ENCODE assay signal across 10 cellular contexts in genomic region chr9:70392189-70392588, GRCh38. TPM values are rescaled to one million over a fixed set of nuclear protein-coding genes. Genes with fewer than 3 reads are reported as not detected.
DNase-seq lines count a peak whose midpoint lies in the region; ATAC-seq and TF ChIP-seq lines count a peak whose summit lies in the region.
"Had no signal": no experiment of that assay in that cellular context is flagged by ENCODE, and none has a peak within 500 bp of the region (broad histone marks: within the 10 kb centered on the region; RNA-seq: fewer than 3 reads in every experiment).

No MANE protein-coding gene starts in this region.

- no peaks in the 10 kb centered on the region for H4K20me1 ChIP-seq in DOHH2 (ENCODE audit: control insufficient read depth, insufficient read depth, low read depth, low read length)
- no peaks in the 10 kb centered on the region for H4K20me1 ChIP-seq in Karpas-422 (ENCODE audit: insufficient read depth, low read depth, low read length)

- H3K4me2 ChIP-seq in DOHH2 (ENCODE audit: low read length) = no peak overlapping the region
- H3K4me2 ChIP-seq in Karpas-422 (ENCODE audit: low read depth, low read length, poor library complexity, severe bottlenecking) = no peak overlapping the region

- H3K9me2 ChIP-seq in DOHH2 (replicated peaks; ENCODE audit: control insufficient read depth, low read length) (no peaks in the 10 kb centered on the region), Karpas-422 (replicated peaks; ENCODE audit: insufficient read depth, low read length) (no peaks in the 10 kb centered on the region)

- H2AFZ ChIP-seq in Karpas-422 (ENCODE audit: low read length) = no peak overlapping the region

- no peak for ATAC-seq in body of pancreas
- peak; percentile 49 to 66 for ATAC-seq in naive thymus-derived CD8-positive, alpha-beta T cell
- no peak for ATAC-seq in HG02571 (IDR thresholded peaks at IDR 0.05; ENCODE audit: unreplicated experiment)

- no peak overlapping the region for H3K4me3 ChIP-seq in DOHH2 (ENCODE audit: low read length)
- no peak overlapping the region for H3K4me3 ChIP-seq in Karpas-422 (ENCODE audit: low read length)
- no peak overlapping the region for H3K4me3 ChIP-seq in body of pancreas

- POLR2A ChIA-PET in naive thymus-derived CD8-positive, alpha-beta T cell (lab: Charles Lee) = interaction anchor here (1.8 to 4.3 kb wide), 4 partner anchors 20 to 30 kb away, joined by 12 to 51 read pairs (median 21); partner anchors contain the start of gene KLF9

- no peak overlapping the region for H3K9ac ChIP-seq in Karpas-422 (ENCODE audit: low read length)

- intact Hi-C loops in body of pancreas (cut with DNase I) = loop anchor here (10.0 kb wide), 2 partner anchors 67 to 203 kb away; no protein-coding TSS in a partner anchor

- H3K27ac ChIP-seq in DOHH2 (ENCODE audit: low read depth, low read length) = no peak overlapping the region
- no peak overlapping the region for H3K27ac ChIP-seq in Karpas-422 (ENCODE audit: low read length)
- no peak overlapping the region for H3K27ac ChIP-seq in body of pancreas

- TF ChIP-seq POLR2A in body of pancreas (IDR thresholded peaks at IDR 0.05) = no peak

- no peaks in the 10 kb centered on the region for H3K27me3 Mint-ChIP-seq in naive thymus-derived CD8-positive, alpha-beta T cell

- H3K36me3 ChIP-seq in DOHH2 (ENCODE audit: control insufficient read depth, low read length) (no peaks in the 10 kb centered on the region), Karpas-422 (ENCODE audit: insufficient read depth, low read length) (no peaks in the 10 kb centered on the region), body of pancreas (replicated peaks in 1 of 2; ENCODE audit: insufficient read depth in 1 of 2, low read depth in 2 of 2) (no peaks in the 10 kb centered on the region)

- H3K79me2 ChIP-seq in DOHH2 (ENCODE audit: control insufficient read depth, low read length) (no peaks in the 10 kb centered on the region), Karpas-422 (ENCODE audit: low read length) (no peaks in the 10 kb centered on the region)

- peaks cover 4% of the 10 kb centered on the region for H3K4me1 ChIP-seq in DOHH2 (ENCODE audit: control insufficient read depth, low read length)
- no peaks in the 10 kb centered on the region for H3K4me1 ChIP-seq in Karpas-422 (ENCODE audit: low read length)
- H3K4me1 ChIP-seq in body of pancreas = peaks cover 64% of the 10 kb centered on the region

- H3K36me3 Mint-ChIP-seq in naive thymus-derived CD8-positive, alpha-beta T cell = peaks cover 0 to 15% (median 6%) of the 10 kb centered on the region in 3 donors

- DNase-seq in Karpas-422 = peak; percentile 62
- no peak for DNase-seq in body of pancreas
- no peak for DNase-seq in naive thymus-derived CD8-positive, alpha-beta T cell
- DNase-seq in GM20000 (ENCODE audit: low spot score) = no peak
- no peak for DNase-seq in NOMO-1 (lab: John Stamatoyannopoulos, UW; ENCODE audit: unreplicated experiment in 2 of 2)
- no peak for DNase-seq in germinal center (ENCODE audit: low spot score)
- DNase-seq: NCI-H774, trophoblast cell had no signal

- H3K9me3 Mint-ChIP-seq in naive thymus-derived CD8-positive, alpha-beta T cell = no peaks in the 10 kb centered on the region

- peak overlapping the region in 8 of 10 donors; percentile 32 to 79 (median 60) for H3K27ac Mint-ChIP-seq in naive thymus-derived CD8-positive, alpha-beta T cell

- no peaks in the 10 kb centered on the region for H3F3A ChIP-seq in DOHH2 (ENCODE audit: control insufficient read depth, insufficient read depth)

- peak overlapping the region in 7 of 10 donors; percentile 15 to 79 (median 51) for H3K4me3 Mint-ChIP-seq in naive thymus-derived CD8-positive, alpha-beta T cell

- 83 to 92% methylated on average over 2 of the region's 2 CpGs for WGBS in body of pancreas, 2 donors

- H3K27me3 ChIP-seq in DOHH2 (ENCODE audit: control insufficient read depth, low read length) (peaks cover 9% of the 10 kb centered on the region), Karpas-422 (ENCODE audit: low read length) (no peaks in the 10 kb centered on the region), body of pancreas (no peaks in the 10 kb centered on the region)

- peaks cover 46 to 90% (median 85%) of the 10 kb centered on the region in 4 donors for H3K4me1 Mint-ChIP-seq in naive thymus-derived CD8-positive, alpha-beta T cell

- H3K9me3 ChIP-seq in DOHH2 (ENCODE audit: control insufficient read depth, insufficient read depth, low read length) = no peaks in the 10 kb centered on the region
- no peaks in the 10 kb centered on the region for H3K9me3 ChIP-seq in Karpas-422 (ENCODE audit: low read length)
- no peaks in the 10 kb centered on the region for H3K9me3 ChIP-seq in body of pancreas

- TF ChIP-seq CTCF in DOHH2 (IDR thresholded peaks at IDR 0.05; ENCODE audit: low read depth, low read length, poor library complexity, severe bottlenecking) (peak; percentile 46), body of pancreas (IDR thresholded peaks at IDR 0.05) (peak in 5 of 7 experiments; percentile 8 to 25 (median 13)), GM20000 (IDR thresholded peaks at IDR 0.05; ENCODE audit: extremely low read depth, missing control alignments) (no peak)

RNA-seq across cellular contexts. Expression of gene KLF9, which starts 22.3 kb away (rescaled TPM):
- total RNA-seq in Karpas-422 (2014; rRNA removed; shearing (Covaris generic); ENCODE audit: low replicate concordance) = 0.04 TPM in 1 of 2 replicates, not detected in the other
- 10 to 100 TPM; 38.1 to 63.6 TPM for total RNA-seq in body of pancreas
- total RNA-seq in naive thymus-derived CD8-positive, alpha-beta T cell = 10 to 100 TPM; 29.6 TPM
- 1 to 10 TPM; 2.6 to 4.0 (median 3.2) TPM for polyA plus RNA-seq in naive thymus-derived CD8-positive, alpha-beta T cell

Comparison
In these comparisons a context has a peak if more than half of its experiments do, and no peak if none do; other contexts are left out.
1. ATAC-seq: peak in naive thymus-derived CD8-positive, alpha-beta T cell (2 of 2); none in body of pancreas (single experiment) and HG02571 (single experiment).
2. RNA of gene KLF9, which starts 22.3 kb away (total RNA-seq): 38.1 to 63.6 TPM in body of pancreas and 29.6 TPM in naive thymus-derived CD8-positive, alpha-beta T cell; 0.04 TPM in Karpas-422; every median in the first group is over 10 times any median in the second.